Comparison of ENCODE assay signal across 8 cellular contexts in the genomic region with DNA sequence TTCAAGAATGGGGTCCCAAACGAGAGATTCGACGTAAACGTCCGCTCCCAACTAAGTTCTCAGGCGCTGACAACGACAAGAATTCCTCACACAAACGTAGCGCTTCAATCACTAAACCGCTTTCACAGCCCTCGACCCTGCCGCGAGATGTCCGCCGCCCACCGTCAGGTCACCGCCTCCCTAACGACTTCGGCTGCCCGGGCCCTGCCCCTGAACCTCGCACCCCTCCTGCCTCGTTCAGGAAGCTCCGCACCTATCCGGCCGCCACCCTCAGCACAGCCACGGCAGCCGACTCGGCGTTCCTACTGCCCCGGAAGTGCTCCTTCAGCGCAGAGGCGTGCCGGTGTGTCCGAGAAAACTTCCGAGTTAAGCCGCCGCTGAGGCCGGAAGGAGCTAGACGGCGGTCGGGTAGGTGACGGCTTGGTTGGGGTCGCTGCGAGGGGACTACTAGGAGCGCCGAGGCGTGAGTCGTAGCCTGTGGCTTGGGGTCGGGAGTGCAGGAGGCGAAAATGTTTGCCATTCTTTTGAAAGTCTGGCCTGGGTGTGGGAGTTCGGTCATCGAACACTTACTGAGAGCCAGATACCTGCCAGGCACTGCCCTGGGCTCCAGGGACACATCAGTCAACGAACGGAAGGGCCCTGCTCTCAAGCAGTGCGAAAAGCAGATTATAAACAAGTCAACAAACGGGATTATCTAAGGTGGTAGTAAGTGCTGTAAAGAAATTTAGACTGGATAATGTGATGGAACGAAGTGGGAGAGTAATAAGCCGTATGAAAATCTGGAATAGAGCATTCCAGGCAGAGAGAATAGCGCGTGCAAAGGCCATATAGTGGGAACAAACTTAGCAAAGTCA. TPM values are rescaled to one million over a fixed set of nuclear protein-coding genes. Genes with fewer than 3 reads are reported as not detected.
DNase-seq lines count a peak whose midpoint lies in the region; ATAC-seq and TF ChIP-seq lines count a peak whose summit lies in the region.

A gene (minus strand): TSS at position 307 of the 854 bp plus-strand sequence. CDS start 3,957 bp downstream, outside the sequence.
A gene (plus strand): TSS at position 364 of the 854 bp plus-strand sequence. CDS start 10,756 bp downstream, outside the sequence.

- peaks cover 0 to 8% (median under 1%) of the 10 kb centered on the region in 11 experiments; a peak in 4 of 22 replicates for H3K36me3 ChIP-seq in BLaER1 treated with 17β-estradiol and CSF1 and Interleukin-3, amounts not matched to agents 10 nM and 100 nM
- no peaks in the 10 kb centered on the region for H3K36me3 ChIP-seq in colonic mucosa

- no peak for TF ChIP-seq CTCF in colonic mucosa (IDR thresholded peaks at IDR 0.05)

- no peaks in the 10 kb centered on the region for H3K27me3 Mint-ChIP-seq in activated CD4-positive, alpha-beta T cell treated with anti-CD3 and anti-CD28 coated beads, Interleukin-2, amount 10 ng/mL, durations not matched to agents 24 days and 14 days

- peak within 1 kb of the TSS; percentile 79 to 97 (median 88) for H3K4me2 ChIP-seq in BLaER1 treated with 17β-estradiol and CSF1 and Interleukin-3, amounts not matched to agents 10 nM and 100 nM

- peak within 1 kb of the TSS; percentile 60 to 85 (median 77) for H3K27ac ChIP-seq in BLaER1 treated with 17β-estradiol and CSF1 and Interleukin-3, amounts not matched to agents 10 nM and 100 nM
- peak within 1 kb of the TSS; percentile 94 for H3K27ac ChIP-seq in colonic mucosa

- peaks cover 0 to 4% (median 0%) of the 10 kb centered on the region in 11 experiments; a peak in 6 of 22 replicates for H4K20me1 ChIP-seq in BLaER1 treated with 17β-estradiol and CSF1 and Interleukin-3, amounts not matched to agents 10 nM and 100 nM

- no peaks in the 10 kb centered on the region for H3K27me3 ChIP-seq in BLaER1 treated with 17β-estradiol and CSF1 and Interleukin-3, amounts not matched to agents 10 nM and 100 nM
- no peaks in the 10 kb centered on the region for H3K27me3 ChIP-seq in colonic mucosa

- H3K27ac Mint-ChIP-seq in activated CD4-positive, alpha-beta T cell treated with anti-CD3 and anti-CD28 coated beads, Interleukin-2, amount 10 ng/mL, durations not matched to agents 24 days and 14 days: peak within 1 kb of the TSS; percentile 96

- H3K9ac ChIP-seq in BLaER1 treated with 17β-estradiol and CSF1 and Interleukin-3, amounts not matched to agents 10 nM and 100 nM: peak within 1 kb of the TSS; percentile 63 to 88 (median 80)
- H3K9ac ChIP-seq in colonic mucosa (ENCODE audit: low read depth in 2 of 2, low read length in 2 of 2): peak within 1 kb of the TSS; percentile 80 to 86

- DNase-seq in NCI-H526 treated with DMSO at 0.1 percent for 48 hours (lab: John Stamatoyannopoulos, UW) (peak; percentile 85), colonic mucosa (peak; percentile 94), left colon (peak; percentile 93 to 94)
- DNase-seq in activated CD4-positive, alpha-beta T cell treated with anti-CD3 and anti-CD28 coated beads, Interleukin-2, amount 10 ng/mL, durations not matched to agents 24 days and 14 days: peak; percentile 97
- DNase-seq in stimulated activated CD4-positive, alpha-beta T cell treated with anti-CD3 and anti-CD28 coated beads, Interleukin-1b, Interleukin-23, amount 100 ng/mL, for 4 hours (ENCODE audit: low read depth in 2 of 2): peak; percentile 73 to 77

- H3K4me1 Mint-ChIP-seq in activated CD4-positive, alpha-beta T cell treated with anti-CD3 and anti-CD28 coated beads, Interleukin-2, amount 10 ng/mL, durations not matched to agents 24 days and 14 days: peaks cover 31% of the 10 kb centered on the region

- intact Hi-C loops in activated CD4-positive, alpha-beta T cell treated with anti-CD3 and anti-CD28 coated beads, Interleukin-2, amount 10 ng/mL, durations not matched to agents 24 days and 14 days (cut with micrococcal nuclease): loop anchor here (1.0 to 5.0 kb wide), 4 partner anchors 34 to 818 kb away; a partner anchor contains a TSS
- intact Hi-C loops in colonic mucosa (cut with DNase I): no loop called here
- intact Hi-C loops in left colon (cut with DNase I, micrococcal nuclease): no loop called here

- H3K9me3 Mint-ChIP-seq in activated CD4-positive, alpha-beta T cell treated with anti-CD3 and anti-CD28 coated beads, Interleukin-2, amount 10 ng/mL, durations not matched to agents 24 days and 14 days: no peaks in the 10 kb centered on the region

- ATAC-seq in GM19324 (IDR thresholded peaks at IDR 0.05; ENCODE audit: low FRiP score, unreplicated experiment) (peak; percentile 100), HG03460 (IDR thresholded peaks at IDR 0.05; ENCODE audit: unreplicated experiment) (peak; percentile 98), left colon (peak; percentile 100)

- H3K4me1 ChIP-seq in BLaER1 treated with 17β-estradiol and CSF1 and Interleukin-3, amounts not matched to agents 10 nM and 100 nM: peaks cover 18 to 58% (median 35%) of the 10 kb centered on the region in 10 experiments
- H3K4me1 ChIP-seq in colonic mucosa: no peaks in the 10 kb centered on the region

- peak within 1 kb of the TSS; percentile 96 for H3K4me3 Mint-ChIP-seq in activated CD4-positive, alpha-beta T cell treated with anti-CD3 and anti-CD28 coated beads, Interleukin-2, amount 10 ng/mL, durations not matched to agents 24 days and 14 days

- H3K9me3 ChIP-seq in BLaER1 treated with 17β-estradiol and CSF1 and Interleukin-3, amounts not matched to agents 10 nM and 100 nM (replicated peaks in 1 of 11): no peaks in the 10 kb centered on the region
- no peaks in the 10 kb centered on the region for H3K9me3 ChIP-seq in colonic mucosa

- peak within 1 kb of the TSS; percentile 65 to 93 (median 80) for H3K4me3 ChIP-seq in BLaER1 treated with 17β-estradiol and CSF1 and Interleukin-3, amounts not matched to agents 10 nM and 100 nM
- peak within 1 kb of the TSS; percentile 68 for H3K4me3 ChIP-seq in colonic mucosa

- H3K36me3 Mint-ChIP-seq in activated CD4-positive, alpha-beta T cell treated with anti-CD3 and anti-CD28 coated beads, Interleukin-2, amount 10 ng/mL, durations not matched to agents 24 days and 14 days (ENCODE audit: low read depth): peaks cover 16% of the 10 kb centered on the region

RNA-seq across cellular contexts. Expression of the first gene that starts in this region (rescaled TPM):
- total RNA-seq in activated CD4-positive, alpha-beta T cell treated with anti-CD3 and anti-CD28 coated beads, Interleukin-2, amount 10 ng/mL, durations not matched to agents 24 days and 14 days: 23.6 and 27.3 TPM in 2 replicates
- total RNA-seq in colonic mucosa (10 to 100 TPM; 15.8 to 16.0 TPM), left colon (10 to 100 TPM; 13.2 to 21.4 TPM)

RNA-seq across cellular contexts. Expression of the second gene that starts in this region (rescaled TPM):
- total RNA-seq in activated CD4-positive, alpha-beta T cell treated with anti-CD3 and anti-CD28 coated beads, Interleukin-2, amount 10 ng/mL, durations not matched to agents 24 days and 14 days: 23.1 and 26.4 TPM in 2 replicates
- total RNA-seq in colonic mucosa (10 to 100 TPM; 20.0 to 32.4 TPM), left colon (10 to 100 TPM; 29.1 to 30.8 TPM)

Comparison
In these comparisons a context has a peak if more than half of its experiments do, and no peak if none do; other contexts are left out.
1. Peak in every context shown above with its lines: DNase-seq, ATAC-seq, H3K4me3 ChIP-seq and H3K27ac ChIP-seq.